19 cellular contexts compared by ENCODE assay signal in genomic region chr2:240638517-240639160, GRCh38. TPM values are rescaled to one million over a fixed set of nuclear protein-coding genes. Genes with fewer than 3 reads are reported as not detected.
DNase-seq lines count a peak whose midpoint lies in the region; ATAC-seq and TF ChIP-seq lines count a peak whose summit lies in the region.
"Had no signal": no experiment of that assay in that cellular context is flagged by ENCODE, and none has a peak within 500 bp of the region (broad histone marks: within the 10 kb centered on the region; RNA-seq: fewer than 3 reads in every experiment).

No MANE protein-coding gene starts in this region.

- ATAC-seq in mucosa of descending colon (peak; percentile 6), GM18519 (IDR thresholded peaks at IDR 0.05; ENCODE audit: low FRiP score, unreplicated experiment) (no peak), HG03354 (IDR thresholded peaks at IDR 0.05; ENCODE audit: poor library complexity, severe bottlenecking, unreplicated experiment) (no peak), HG02571 (IDR thresholded peaks at IDR 0.05; ENCODE audit: unreplicated experiment) (no peak)
- ATAC-seq: activated CD4-positive, CD25-positive, alpha-beta regulatory T cell treated with anti-CD3 and anti-CD28 coated beads, Interleukin-2, amount 50 U/mL, for 24 hours had no signal

- H3K4me3 Mint-ChIP-seq in endothelial cell (ENCODE audit: unreplicated experiment) = no peak overlapping the region
- H3K4me3 Mint-ChIP-seq: dendritic cell treated with granulocyte-macrophage colony-stimulating factor and Interleukin-4, amounts not matched to agents 40 ng/mL and 50 ng/mL, for 4 days; nephron progenitor cell had no signal

- H3K9me3 ChIP-seq in mucosa of descending colon (peaks cover 4% of the 10 kb centered on the region), stomach smooth muscle (ENCODE audit: control insufficient read depth in 2 of 2, low read length in 2 of 2) (peaks cover 0 to 2% of the 10 kb centered on the region in 2 donors)
- H3K9me3 ChIP-seq: vagina had no signal

- H3K27me3 ChIP-seq in stomach smooth muscle (ENCODE audit: control insufficient read depth in 1 of 2, insufficient read depth in 2 of 2, low read length in 2 of 2) = peaks cover 4 to 7% of the 10 kb centered on the region in 2 donors
- H3K27me3 ChIP-seq: vagina had no signal

- H3K4me3 ChIP-seq in mucosa of descending colon (no peak overlapping the region), stomach smooth muscle (ENCODE audit: low read length in 2 of 2) (no peak overlapping the region)
- H3K4me3 ChIP-seq: A549, vagina had no signal

- H3K4me1 ChIP-seq in mucosa of descending colon (ENCODE audit: low read depth) = no peaks in the 10 kb centered on the region
- no peaks in the 10 kb centered on the region for H3K4me1 ChIP-seq in stomach smooth muscle (ENCODE audit: control insufficient read depth, insufficient read depth, low read length)
- H3K4me1 ChIP-seq: A549, vagina had no signal

- peak; percentile 50 for DNase-seq in activated CD8-positive, alpha-beta memory T cell treated with anti-CD3 and anti-CD28 coated beads, Interleukin-2, amount 50 U/mL, for 48 hours
- no peak for DNase-seq in activated CD8-positive, alpha-beta memory T cell treated with anti-CD3 and anti-CD28 coated beads, Interleukin-2, amount 50 U/mL, for 4 hours
- DNase-seq in endothelial cell (ENCODE audit: low spot score) (no peak), mucosa of descending colon (peak in 1 of 3 donors; percentile 12)
- DNase-seq: C1 segment of cervical spinal cord; NCI-H1694; NCI-H2171 treated with DMSO at 0.1 percent for 48 hours; NCI-H69; nephron progenitor cell; stimulated activated CD4-positive, alpha-beta T cell treated with anti-CD3 and anti-CD28 coated beads, Interleukin-12 subunit alpha, Interleukin-12 subunit beta, amount 100 ng/mL, for 4 hours had no signal

- H3K27ac Mint-ChIP-seq in endothelial cell (ENCODE audit: unreplicated experiment) = peak overlapping the region; percentile 19
- H3K27ac Mint-ChIP-seq: dendritic cell treated with granulocyte-macrophage colony-stimulating factor and Interleukin-4, amounts not matched to agents 40 ng/mL and 50 ng/mL, for 4 days; nephron progenitor cell had no signal

- TF ChIP-seq CTCF in endothelial cell (IDR thresholded peaks at IDR 0.05; ENCODE audit: unreplicated experiment) (no peak), mucosa of descending colon (IDR thresholded peaks at IDR 0.05) (no peak)

- H3K36me3 ChIP-seq in mucosa of descending colon (ENCODE audit: low read depth) (no peaks in the 10 kb centered on the region), stomach smooth muscle (ENCODE audit: control insufficient read depth in 2 of 2, insufficient read depth in 2 of 2, low read length in 2 of 2) (no peaks in the 10 kb centered on the region)
- H3K36me3 ChIP-seq: vagina had no signal

- H3K4me1 Mint-ChIP-seq in endothelial cell (ENCODE audit: unreplicated experiment) = no peaks in the 10 kb centered on the region

- intact Hi-C loops in mucosa of descending colon (cut with DNase I, micrococcal nuclease) = no loop called here

- H3K36me3 Mint-ChIP-seq in endothelial cell (ENCODE audit: low read depth, unreplicated experiment) = peaks cover 5% of the 10 kb centered on the region

- H3K9me3 Mint-ChIP-seq in endothelial cell (ENCODE audit: unreplicated experiment) = no peaks in the 10 kb centered on the region

- no peak overlapping the region for H3K9ac ChIP-seq in stomach smooth muscle (ENCODE audit: low read length in 2 of 2)

- peak overlapping the region; percentile 41 for H3K27ac ChIP-seq in stomach smooth muscle (ENCODE audit: low read length)
- H3K27ac ChIP-seq: A549, vagina had no signal

- H3K27me3 Mint-ChIP-seq in endothelial cell (ENCODE audit: unreplicated experiment) = peaks cover 16% of the 10 kb centered on the region

RNA-seq across cellular contexts. Expression of gene GPR35, which starts 13.4 kb away (rescaled TPM):
- total RNA-seq in endothelial cell (ENCODE audit: unreplicated experiment) (0.77 TPM), mucosa of descending colon (100 to 1,000 TPM in 1 of 3 donors, 10 to 100 TPM in 2; 47.1 to 132 (median 76.8) TPM)

RNA-seq across cellular contexts. Expression of gene AQP12B, which starts 44.0 kb away (rescaled TPM):
- total RNA-seq in endothelial cell (ENCODE audit: unreplicated experiment) (not detected), mucosa of descending colon (1 to 10 TPM in 2 of 3 donors, under 1 TPM in 1; 0.16 to 10.0 (median 3.9) TPM)
- total RNA-seq: pulmonary artery endothelial cell, vagina had no signal

RNA-seq across cellular contexts. Expression of gene CAPN10, which starts 52.1 kb away (rescaled TPM):
- total RNA-seq in endothelial cell (ENCODE audit: unreplicated experiment) = 47.8 TPM
- 10 to 100 TPM; 34.0 to 55.5 (median 40.4) TPM for total RNA-seq in mucosa of descending colon

RNA-seq across cellular contexts. Expression of gene AQP12A, which starts 53.0 kb away (rescaled TPM):
- not detected for total RNA-seq in endothelial cell (ENCODE audit: unreplicated experiment)
- 10 to 100 TPM in 1 of 3 donors, 1 to 10 TPM in 1, not detected in 1; 9.7 to 18.9 TPM for total RNA-seq in mucosa of descending colon
- total RNA-seq: pulmonary artery endothelial cell, vagina had no signal

Comparison
In these comparisons a context has a peak if more than half of its experiments do, and no peak if none do; other contexts are left out.
1. RNA of gene GPR35, which starts 13.4 kb away (total RNA-seq): 47.1 to 132 TPM in mucosa of descending colon; 0.77 TPM in endothelial cell (single experiment); every median in the first group is over 10 times any median in the second.